In the genomic region with DNA sequence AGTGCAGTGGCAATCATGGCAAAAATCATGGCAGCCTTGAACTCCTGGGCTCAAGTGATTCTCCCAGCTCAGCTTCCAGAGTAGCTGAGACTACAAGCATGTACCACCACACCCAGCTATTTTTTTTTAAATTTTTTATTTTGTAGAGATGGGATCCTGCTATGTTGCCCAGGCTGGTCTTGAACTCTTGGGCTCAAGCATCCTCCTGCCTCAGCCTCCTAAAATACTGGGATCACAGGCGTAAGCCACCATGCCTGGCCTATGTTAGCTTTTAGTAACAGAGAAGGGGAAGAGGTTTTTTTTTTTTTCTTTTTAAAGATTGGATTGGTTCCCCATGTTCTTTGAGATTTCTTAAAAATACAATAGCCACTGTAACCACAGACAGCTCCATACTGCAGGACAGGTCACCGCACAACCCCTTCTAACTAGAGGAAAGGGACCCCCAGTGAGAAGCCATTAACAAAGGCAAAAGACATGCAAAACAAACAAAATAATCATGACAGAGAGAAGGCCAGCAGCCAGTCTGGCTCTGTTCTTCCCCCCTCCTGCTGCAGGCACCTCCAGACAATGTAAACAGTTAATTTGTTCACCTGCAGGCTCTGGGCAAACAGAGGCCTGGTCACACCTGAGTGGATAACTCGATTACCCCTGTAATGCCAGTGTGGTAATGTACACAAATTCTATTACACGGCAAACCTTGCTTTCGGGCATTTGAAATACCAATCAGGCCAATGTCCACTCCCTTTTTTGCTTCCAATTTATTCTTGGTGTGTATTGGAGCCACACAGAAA, we compare ENCODE assay signal across 15 cellular contexts. TPM values are rescaled to one million over a fixed set of nuclear protein-coding genes. Genes with fewer than 3 reads are reported as not detected.
DNase-seq lines count a peak whose midpoint lies in the region; ATAC-seq, FAIRE-seq and TF ChIP-seq lines count a peak whose summit lies in the region.
"Had no signal": no experiment of that assay in that cellular context is flagged by ENCODE, and none has a peak within 500 bp of the region (broad histone marks: within the 10 kb centered on the region; RNA-seq: fewer than 3 reads in every experiment).

No MANE protein-coding gene starts in this region.

- H3K27ac ChIP-seq in HEK293 (ENCODE audit: extremely low read depth, low read depth, low read length) (peak overlapping the region; percentile 70), colonic mucosa (peak overlapping the region; percentile 39), pancreas (peak overlapping the region; percentile 27 to 89 (median 74))
- H3K27ac ChIP-seq: sigmoid colon, suprapubic skin had no signal

- no peaks in the 10 kb centered on the region for H3K36me3 ChIP-seq in HEK293 (ENCODE audit: control insufficient read depth in 2 of 2, insufficient read depth in 1 of 2, low read length in 2 of 2)
- no peaks in the 10 kb centered on the region for H3K36me3 ChIP-seq in colonic mucosa
- no peaks in the 10 kb centered on the region for H3K36me3 ChIP-seq in pancreas
- H3K36me3 ChIP-seq: sigmoid colon, suprapubic skin had no signal

- POLR2A ChIA-PET in HEK293 (lab: Yijun Ruan, JAX) = no interaction called here

- in situ Hi-C loops in GM13977 (cut with MboI; ENCODE audit: low pct_unique_long_range_greater_than_20kb, low sequenced_read_pairs, unreplicated experiment) = no loop called here

- 16 to 25% methylated on average over 5 of the region's 5 CpGs for WGBS in pancreas, 2 donors

- H3K9ac ChIP-seq in colonic mucosa (ENCODE audit: low read depth in 2 of 2, low read length in 2 of 2) = peak overlapping the region in 1 of 2 donors; percentile 2

- CTCF ChIA-PET in HEK293 (lab: Yijun Ruan, JAX) = interaction anchor here (0.6 to 1.4 kb wide), 7 partner anchors 11 to 462 kb away, joined by 3 to 5 read pairs (median 3); no protein-coding TSS in a partner anchor

- no peak for TF ChIP-seq CTCF in HEK293 (tag by site-specific recombination; IDR thresholded peaks at IDR 0.05)
- no peak for TF ChIP-seq CTCF in colonic mucosa (IDR thresholded peaks at IDR 0.05)
- TF ChIP-seq CTCF in pancreas (IDR thresholded peaks at IDR 0.05) = no peak
- no peak for TF ChIP-seq CTCF in GM13977 (IDR thresholded peaks at IDR 0.05; ENCODE audit: extremely low read depth, insufficient read depth, missing control alignments)

- DNase-seq in NCI-H2081 (lab: John Stamatoyannopoulos, UW) (peak; percentile 95 to 99), colonic mucosa (peak; percentile 62), pancreas (peak in 4 of 6 donors; percentile 41 to 80 (median 58)), NAMALWA (ENCODE audit: low spot score) (no peak), GM13977 (ENCODE audit: low spot score) (no peak)
- DNase-seq: activated naive CD8-positive, alpha-beta T cell treated with anti-CD3 and anti-CD28 coated beads for 36 hours; CD4-positive, CD25-positive, alpha-beta regulatory T cell; cerebellar nuclear complex; sigmoid colon; T1000 had no signal

- ATAC-seq in pancreas (peak; percentile 74 to 88 (median 87)), HG03457 (IDR thresholded peaks at IDR 0.05; ENCODE audit: unreplicated experiment) (no peak), HG02884 (IDR thresholded peaks at IDR 0.05; ENCODE audit: unreplicated experiment) (no peak)
- ATAC-seq: Panc1 had no signal

- H3K27me3 ChIP-seq in colonic mucosa (no peaks in the 10 kb centered on the region), pancreas (no peaks in the 10 kb centered on the region)

- intact Hi-C loops in colonic mucosa (cut with DNase I) = no loop called here
- intact Hi-C loops in pancreas (cut with DNase I) = no loop called here

- peaks cover 36% of the 10 kb centered on the region for H3K4me1 ChIP-seq in HEK293 (ENCODE audit: control insufficient read depth, insufficient read depth, low read length)
- H3K4me1 ChIP-seq in colonic mucosa = no peaks in the 10 kb centered on the region
- H3K4me1 ChIP-seq in pancreas = peaks cover 47 to 53% (median 47%) of the 10 kb centered on the region in 3 donors
- H3K4me1 ChIP-seq: sigmoid colon, suprapubic skin had no signal

- no peak overlapping the region for H3K4me3 ChIP-seq in HEK293 (ENCODE audit: low read depth, low read length)
- no peak overlapping the region for H3K4me3 ChIP-seq in colonic mucosa
- no peak overlapping the region for H3K4me3 ChIP-seq in pancreas
- H3K4me3 ChIP-seq: sigmoid colon, suprapubic skin had no signal

- no peak for FAIRE-seq in pancreas (lab: Jason Lieb, UNC)

- H3K9me3 ChIP-seq in HEK293 (ENCODE audit: control insufficient read depth, insufficient read depth, low read depth, low read length) (no peaks in the 10 kb centered on the region), colonic mucosa (no peaks in the 10 kb centered on the region), pancreas (no peaks in the 10 kb centered on the region)
- H3K9me3 ChIP-seq: sigmoid colon, suprapubic skin had no signal

TF ChIP-seq in HEK293, 187 proteins besides CTCF, POLR2A, EP300 and RAD21:
- TF ChIP-seq, protein P1, sequence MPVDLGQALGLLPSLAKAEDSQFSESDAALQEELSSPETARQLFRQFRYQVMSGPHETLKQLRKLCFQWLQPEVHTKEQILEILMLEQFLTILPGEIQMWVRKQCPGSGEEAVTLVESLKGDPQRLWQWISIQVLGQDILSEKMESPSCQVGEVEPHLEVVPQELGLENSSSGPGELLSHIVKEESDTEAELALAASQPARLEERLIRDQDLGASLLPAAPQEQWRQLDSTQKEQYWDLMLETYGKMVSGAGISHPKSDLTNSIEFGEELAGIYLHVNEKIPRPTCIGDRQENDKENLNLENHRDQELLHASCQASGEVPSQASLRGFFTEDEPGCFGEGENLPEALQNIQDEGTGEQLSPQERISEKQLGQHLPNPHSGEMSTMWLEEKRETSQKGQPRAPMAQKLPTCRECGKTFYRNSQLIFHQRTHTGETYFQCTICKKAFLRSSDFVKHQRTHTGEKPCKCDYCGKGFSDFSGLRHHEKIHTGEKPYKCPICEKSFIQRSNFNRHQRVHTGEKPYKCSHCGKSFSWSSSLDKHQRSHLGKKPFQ (tag by site-specific recombination; IDR thresholded peaks at IDR 0.05) = peak; percentile 76; the same call in 1 of the 2 replicates
- TF ChIP-seq ZNF121 (tag by site-specific recombination; IDR thresholded peaks at IDR 0.05) (peak; percentile 94), FEZF1 (tag by site-specific recombination; IDR thresholded peaks at IDR 0.05) (peak; percentile 91), ZBTB21 (tag by site-specific recombination; IDR thresholded peaks at IDR 0.05) (no peak), ZIC2 (tag by site-specific recombination; IDR thresholded peaks at IDR 0.05) (peak; percentile 88), GLIS1 (tag by site-specific recombination; IDR thresholded peaks at IDR 0.05) (peak; percentile 91), HOXC10 (CRISPR knock-in tag; IDR thresholded peaks at IDR 0.05) (no peak)

RNA-seq across cellular contexts. Expression of gene SNX11, which starts 52.8 kb away (rescaled TPM):
- 10 to 100 TPM; 18.7 to 24.4 TPM for total RNA-seq in colonic mucosa
- total RNA-seq in pancreas = 10 to 100 TPM in 1 of 6 donors, 1 to 10 TPM in 5; 5.4 to 13.6 (median 8.5) TPM
- 1 to 10 TPM; 6.5 to 7.7 TPM for polyA plus RNA-seq in pancreas

RNA-seq across cellular contexts. Expression of gene CBX1, which starts 59.1 kb away (rescaled TPM):
- total RNA-seq in colonic mucosa (10 to 100 TPM; 32.3 to 53.0 TPM), pancreas (10 to 100 TPM in 4 of 6 donors, 1 to 10 TPM in 2; 7.9 to 24.1 (median 12.0) TPM)
- 10 to 100 TPM; 10.0 to 20.9 TPM for polyA plus RNA-seq in pancreas

Comparison
In these comparisons a context has a peak if more than half of its experiments do, and no peak if none do; other contexts are left out.
1. DNase-seq: peak in NCI-H2081 (2 of 2), colonic mucosa (single experiment) and pancreas (4 of 6); none in NAMALWA (single experiment) and GM13977 (single experiment).
2. ATAC-seq: peak in pancreas (4 of 4); none in HG03457 (single experiment) and HG02884 (single experiment).
3. Peak in every context shown above with its lines, with median percentiles within 50 percentile points of each other: H3K27ac ChIP-seq.